8 cellular contexts compared by ENCODE assay signal in the genomic region with DNA sequence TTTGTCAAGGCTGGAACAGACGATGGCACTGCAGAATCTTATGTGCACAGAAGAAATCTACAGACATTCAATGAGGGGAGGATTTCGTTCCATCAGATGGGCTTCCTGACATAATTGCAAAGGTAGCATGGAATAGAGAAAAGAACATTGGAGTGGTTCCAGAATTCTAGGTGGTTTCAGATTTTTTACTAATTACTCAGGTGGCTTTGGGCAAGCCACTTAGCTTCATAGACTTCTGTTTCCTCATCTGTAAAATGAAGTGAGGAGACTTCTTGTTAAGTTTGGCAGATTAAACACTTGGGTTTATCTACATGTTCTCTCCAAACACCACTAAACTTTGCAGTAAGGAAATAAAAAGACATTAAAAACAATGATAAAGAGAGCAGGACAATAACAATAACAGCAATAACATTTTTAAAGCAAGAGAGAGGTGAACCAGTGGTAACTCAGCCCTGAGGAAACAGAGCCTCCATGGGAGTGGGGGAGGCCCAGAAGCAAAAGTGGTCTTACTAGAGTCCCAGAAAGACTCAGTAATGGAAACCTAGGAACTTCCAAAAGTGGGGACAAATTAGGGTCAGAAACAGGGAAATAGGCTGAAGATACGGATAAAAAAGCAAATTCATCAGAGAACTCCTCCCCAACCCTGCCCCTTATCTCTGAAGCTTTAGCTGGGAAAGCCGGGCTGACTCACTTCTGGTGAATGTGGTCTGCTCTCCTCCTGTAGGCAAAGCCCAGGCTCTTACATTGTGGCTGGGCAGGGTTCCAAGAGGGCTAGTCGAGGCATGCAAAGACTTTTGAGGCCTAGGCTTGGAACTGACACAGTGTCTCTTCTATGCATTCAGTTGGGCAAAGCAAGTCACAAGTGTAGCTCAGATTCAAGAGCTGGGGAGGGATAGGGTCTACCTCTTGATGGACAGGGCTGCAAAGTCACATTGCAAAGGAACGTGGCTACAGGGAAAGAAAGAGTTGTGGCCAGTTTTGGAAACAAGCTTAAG. TPM values are rescaled to one million over a fixed set of nuclear protein-coding genes. Genes with fewer than 3 reads are reported as not detected.
DNase-seq lines count a peak whose midpoint lies in the region; ATAC-seq and TF ChIP-seq lines count a peak whose summit lies in the region.

No MANE protein-coding gene starts in this region.

- no peak overlapping the region for H3K4me3 ChIP-seq in HEK293 (ENCODE audit: low read depth, low read length)

- H3K4me1 ChIP-seq in HEK293 (ENCODE audit: control insufficient read depth, insufficient read depth, low read length), result peaks cover 17% of the 10 kb centered on the region

- H3K27ac ChIP-seq in HEK293 (ENCODE audit: extremely low read depth, low read depth, low read length), result peak overlapping the region; percentile 73

- POLR2A ChIA-PET in HEK293 (lab: Yijun Ruan, JAX), result interaction anchor here (0.6 to 2.3 kb wide), 3 partner anchors 53 to 321 kb away, joined by 3 to 14 read pairs (median 4); partner anchors contain the start of gene GPBP1

- CTCF ChIA-PET in HEK293 (lab: Yijun Ruan, JAX), result interaction anchor here (0.6 to 9.5 kb wide), 7 partner anchors 11 to 966 kb away, joined by 3 to 68 read pairs (median 3); partner anchors contain the start of genes ACTBL2 and PLK2

- peak; percentile 57 for DNase-seq in DMS153 treated with DMSO at 0.1 percent for 48 hours (lab: John Stamatoyannopoulos, UW; ENCODE audit: unreplicated experiment)
- peak; percentile 57 for DNase-seq in NCI-H2107 (lab: John Stamatoyannopoulos, UW)
- DNase-seq in activated T-cell treated with anti-CD3 and anti-CD28 coated beads for 48 hours (ENCODE audit: low read depth), result peak; percentile 41
- DNase-seq in left ventricle myocardium superior, result peak; percentile 37
- peak; percentile 62 for DNase-seq in stimulated activated CD4-positive, alpha-beta T cell treated with anti-CD3 and anti-CD28 coated beads, Interleukin-4, amount 100 ng/mL, for 24 hours
- no peak for DNase-seq in NCI-H1092 (lab: John Stamatoyannopoulos, UW)

- no peaks in the 10 kb centered on the region for H3K9me3 ChIP-seq in HEK293 (ENCODE audit: control insufficient read depth, insufficient read depth, low read depth, low read length)

- intact Hi-C loops in left ventricle myocardium superior (cut with micrococcal nuclease), result loop anchor here (5.0 to 10.0 kb wide), 3 partner anchors 200 to 968 kb away; partner anchors contain the start of gene PLK2

- TF ChIP-seq CTCF in HEK293 (tag by site-specific recombination; IDR thresholded peaks at IDR 0.05), result no peak

- ATAC-seq in left ventricle myocardium superior, result peak; percentile 75
- ATAC-seq in HG02970 (IDR thresholded peaks at IDR 0.05; ENCODE audit: low FRiP score, unreplicated experiment), result no peak

- H3K36me3 ChIP-seq in HEK293 (ENCODE audit: control insufficient read depth in 2 of 2, insufficient read depth in 1 of 2, low read length in 2 of 2), result no peaks in the 10 kb centered on the region

TF ChIP-seq in HEK293, 187 proteins besides CTCF, POLR2A, EP300 and RAD21 (continues in another document):
- peak; percentile 96 for TF ChIP-seq ZNF449 (tag by site-specific recombination; IDR thresholded peaks at IDR 0.05)
- TF ChIP-seq ZNF335 (tag by site-specific recombination; conservative IDR thresholded peaks at IDR 0.05), result peak; percentile 30; the same call in 1 of the 2 replicates
- TF ChIP-seq ZNF433 (tag by site-specific recombination; IDR thresholded peaks at IDR 0.05; ENCODE audit: low read depth), result no peak
- TF ChIP-seq ZNF37A (tag by site-specific recombination; IDR thresholded peaks at IDR 0.05), result no peak
- TF ChIP-seq GLIS2 (tag by site-specific recombination; IDR thresholded peaks at IDR 0.05), result no peak
- no peak for TF ChIP-seq ZFP41 (tag by site-specific recombination; IDR thresholded peaks at IDR 0.05; ENCODE audit: borderline replicate concordance)
- TF ChIP-seq ZNF174 (tag by site-specific recombination; IDR thresholded peaks at IDR 0.05), result no peak
- TF ChIP-seq ZNF121 (tag by site-specific recombination; IDR thresholded peaks at IDR 0.05), result no peak
- peak; percentile 80; the same call in 1 of the 2 replicates for TF ChIP-seq ZNF600 (tag by site-specific recombination; IDR thresholded peaks at IDR 0.05)
- TF ChIP-seq ZSCAN30 (tag by site-specific recombination; IDR thresholded peaks at IDR 0.05), result peak; percentile 41; the same call in 1 of the 2 replicates
- no peak for TF ChIP-seq ZNF837 (tag by site-specific recombination; IDR thresholded peaks at IDR 0.05)
- TF ChIP-seq ZNF670 (tag by site-specific recombination; IDR thresholded peaks at IDR 0.05; ENCODE audit: low read depth), result no peak
- TF ChIP-seq ZNF629 (tag by site-specific recombination; IDR thresholded peaks at IDR 0.05), result peak; percentile 72
- TF ChIP-seq, protein P1, sequence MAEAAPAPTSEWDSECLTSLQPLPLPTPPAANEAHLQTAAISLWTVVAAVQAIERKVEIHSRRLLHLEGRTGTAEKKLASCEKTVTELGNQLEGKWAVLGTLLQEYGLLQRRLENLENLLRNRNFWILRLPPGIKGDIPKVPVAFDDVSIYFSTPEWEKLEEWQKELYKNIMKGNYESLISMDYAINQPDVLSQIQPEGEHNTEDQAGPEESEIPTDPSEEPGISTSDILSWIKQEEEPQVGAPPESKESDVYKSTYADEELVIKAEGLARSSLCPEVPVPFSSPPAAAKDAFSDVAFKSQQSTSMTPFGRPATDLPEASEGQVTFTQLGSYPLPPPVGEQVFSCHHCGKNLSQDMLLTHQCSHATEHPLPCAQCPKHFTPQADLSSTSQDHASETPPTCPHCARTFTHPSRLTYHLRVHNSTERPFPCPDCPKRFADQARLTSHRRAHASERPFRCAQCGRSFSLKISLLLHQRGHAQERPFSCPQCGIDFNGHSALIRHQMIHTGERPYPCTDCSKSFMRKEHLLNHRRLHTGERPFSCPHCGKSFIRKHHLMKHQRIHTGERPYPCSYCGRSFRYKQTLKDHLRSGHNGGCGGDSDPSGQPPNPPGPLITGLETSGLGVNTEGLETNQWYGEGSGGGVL (tag by site-specific recombination; IDR thresholded peaks at IDR 0.05), result no peak
- TF ChIP-seq ZNF776 (tag by site-specific recombination; IDR thresholded peaks at IDR 0.05; ENCODE audit: borderline replicate concordance), result no peak
- TF ChIP-seq HOXC10 (CRISPR knock-in tag; IDR thresholded peaks at IDR 0.05), result no peak
- no peak for TF ChIP-seq ZFP3 (tag by site-specific recombination; IDR thresholded peaks at IDR 0.05; ENCODE audit: low read depth)
- TF ChIP-seq BCL11A (tag by site-specific recombination; IDR thresholded peaks at IDR 0.05; ENCODE audit: low read depth), result no peak
- TF ChIP-seq, protein P2, sequence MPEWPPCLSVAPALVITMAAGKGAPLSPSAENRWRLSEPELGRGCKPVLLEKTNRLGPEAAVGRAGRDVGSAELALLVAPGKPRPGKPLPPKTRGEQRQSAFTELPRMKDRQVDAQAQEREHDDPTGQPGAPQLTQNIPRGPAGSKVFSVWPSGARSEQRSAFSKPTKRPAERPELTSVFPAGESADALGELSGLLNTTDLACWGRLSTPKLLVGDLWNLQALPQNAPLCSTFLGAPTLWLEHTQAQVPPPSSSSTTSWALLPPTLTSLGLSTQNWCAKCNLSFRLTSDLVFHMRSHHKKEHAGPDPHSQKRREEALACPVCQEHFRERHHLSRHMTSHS (tag by site-specific recombination; IDR thresholded peaks at IDR 0.05), result no peak
- peak; percentile 14; the same call in 1 of the 2 replicates for TF ChIP-seq OSR2 (tag by site-specific recombination; IDR thresholded peaks at IDR 0.05)
- TF ChIP-seq, protein P3, sequence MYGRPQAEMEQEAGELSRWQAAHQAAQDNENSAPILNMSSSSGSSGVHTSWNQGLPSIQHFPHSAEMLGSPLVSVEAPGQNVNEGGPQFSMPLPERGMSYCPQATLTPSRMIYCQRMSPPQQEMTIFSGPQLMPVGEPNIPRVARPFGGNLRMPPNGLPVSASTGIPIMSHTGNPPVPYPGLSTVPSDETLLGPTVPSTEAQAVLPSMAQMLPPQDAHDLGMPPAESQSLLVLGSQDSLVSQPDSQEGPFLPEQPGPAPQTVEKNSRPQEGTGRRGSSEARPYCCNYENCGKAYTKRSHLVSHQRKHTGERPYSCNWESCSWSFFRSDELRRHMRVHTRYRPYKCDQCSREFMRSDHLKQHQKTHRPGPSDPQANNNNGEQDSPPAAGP (tag by site-specific recombination; IDR thresholded peaks at IDR 0.05), result no peak
- TF ChIP-seq PRDM1 (tag by site-specific recombination; IDR thresholded peaks at IDR 0.05), result peak; percentile 86

RNA-seq across cellular contexts. Expression of gene ACTBL2, which starts 11.8 kb away (rescaled TPM):
- total RNA-seq in left ventricle myocardium superior, result not detected
